8 cellular contexts compared by ENCODE assay signal in the genomic region with DNA sequence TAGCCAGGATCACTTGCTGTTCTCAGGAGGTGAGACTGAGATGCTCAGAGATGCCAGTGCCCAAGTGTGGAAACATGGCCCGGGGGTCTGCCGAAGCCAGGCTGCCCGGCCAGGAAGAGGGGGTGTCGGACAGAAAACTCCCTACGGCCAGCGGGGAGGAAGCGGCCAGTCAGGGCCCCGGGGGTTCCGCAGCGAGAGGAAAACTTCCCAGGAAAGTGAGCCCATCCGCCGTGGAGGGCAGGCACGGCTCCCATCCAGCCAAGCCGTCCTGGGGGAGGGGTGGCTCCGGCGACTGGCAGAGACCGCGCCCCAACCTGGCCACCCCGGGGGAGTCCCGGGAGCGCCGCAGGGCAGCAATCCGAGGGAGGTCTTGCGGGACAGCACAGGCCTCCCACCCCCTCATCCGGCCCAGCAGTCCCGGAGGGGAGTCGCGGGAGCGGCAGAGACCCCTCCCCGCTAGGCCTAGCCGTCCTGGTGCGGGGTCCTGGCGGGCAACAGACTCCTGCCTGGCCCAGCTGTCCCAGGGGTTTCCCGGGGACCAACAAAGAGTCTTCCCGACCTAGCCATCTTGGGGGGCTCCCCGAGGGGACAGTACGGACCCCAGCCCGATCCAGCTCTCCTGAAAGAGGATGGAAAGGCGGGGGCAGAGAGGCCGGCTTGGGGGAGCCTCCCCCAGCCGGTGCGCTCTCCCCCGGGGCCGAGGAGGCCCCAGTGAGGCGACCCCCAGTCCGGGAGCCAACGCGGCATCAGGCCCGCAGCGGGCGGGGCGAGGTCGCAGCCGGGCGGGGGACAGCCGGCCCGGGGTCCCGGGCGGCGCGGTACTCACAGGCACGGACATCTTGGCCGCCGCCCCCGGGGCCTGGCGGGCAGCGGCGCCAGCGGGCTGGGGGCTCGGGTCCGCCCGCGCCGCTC. TPM values are rescaled to one million over a fixed set of nuclear protein-coding genes. Genes with fewer than 3 reads are reported as not detected.
DNase-seq lines count a peak whose midpoint lies in the region; ATAC-seq, FAIRE-seq and TF ChIP-seq lines count a peak whose summit lies in the region.

No MANE protein-coding gene starts in this region.

- no peaks in the 10 kb centered on the region for H3K9me3 ChIP-seq in Panc1 (ENCODE audit: control insufficient read depth, insufficient read depth, low read depth, low read length)
- H3K9me3 ChIP-seq in pancreas, result no peaks in the 10 kb centered on the region

- H3K27me3 ChIP-seq in H7 (ENCODE audit: control insufficient read depth, insufficient read depth, low read length), result no peaks in the 10 kb centered on the region
- H3K27me3 ChIP-seq in Panc1 (ENCODE audit: control insufficient read depth, insufficient read depth, low read length), result no peaks in the 10 kb centered on the region
- no peaks in the 10 kb centered on the region for H3K27me3 ChIP-seq in pancreas

- no peak for FAIRE-seq in pancreas (lab: Jason Lieb, UNC)

- TF ChIP-seq CTCF in GM10248 (IDR thresholded peaks at IDR 0.05; ENCODE audit: control extremely low read depth, extremely low read depth, low read depth, missing control alignments), result no peak
- no peak for TF ChIP-seq CTCF in Panc1 (IDR thresholded peaks at IDR 0.05)
- no peak for TF ChIP-seq CTCF in fibroblast of pulmonary artery (IDR thresholded peaks at IDR 0.05; ENCODE audit: low read length, missing control alignments)
- TF ChIP-seq CTCF in pancreas (IDR thresholded peaks at IDR 0.05), result no peak

- H3K4me1 ChIP-seq in Panc1 (ENCODE audit: control insufficient read depth, insufficient read depth, low read length) (peaks cover 46% of the 10 kb centered on the region), pancreas (peaks cover 17 to 31% (median 30%) of the 10 kb centered on the region in 3 donors)

- DNase-seq in GM10248 (ENCODE audit: extremely low spot score) (peak; percentile 53), H7 (peak; percentile 85), Panc1 (ENCODE audit: low read depth, low spot score) (no peak), fibroblast of pulmonary artery (ENCODE audit: low read depth) (no peak), pancreas (peak; percentile 54 to 90 (median 72)), NCI-H187 treated with DMSO at 0.1 percent for 48 hours (lab: John Stamatoyannopoulos, UW) (no peak), NK-92 (lab: John Stamatoyannopoulos, UW; ENCODE audit: unreplicated experiment) (no peak), NCI-H2227 (lab: John Stamatoyannopoulos, UW; ENCODE audit: unreplicated experiment) (no peak)

- H3K4me3 ChIP-seq in H7 (ENCODE audit: insufficient read depth, low read depth, low read length) (peak overlapping the region; percentile 92), Panc1 (ENCODE audit: low read depth in 2 of 2, low read length in 2 of 2) (peak overlapping the region; percentile 60 to 67), fibroblast of pulmonary artery (replicated peaks; ENCODE audit: low read depth, low read length) (peak overlapping the region; percentile 93), pancreas (peak overlapping the region; percentile 75 to 97 (median 95))

- POLR2A ChIA-PET in GM10248 (lab: Yijun Ruan, JAX), result no interaction called here
- POLR2A ChIA-PET in Panc1 (lab: Charles Lee), result no interaction called here

- in situ Hi-C loops in Panc1 (cut with HindIII; ENCODE audit: low pct_unique_long_range_greater_than_20kb, low sequenced_read_pairs), result no loop called here

- H3K36me3 ChIP-seq in H7 (replicated peaks; ENCODE audit: control insufficient read depth, insufficient read depth, low read length) (peaks cover 2% of the 10 kb centered on the region), Panc1 (ENCODE audit: control insufficient read depth, insufficient read depth, low read length) (no peaks in the 10 kb centered on the region; the same call in 1 of the 2 replicates), pancreas (no peaks in the 10 kb centered on the region)

- no TSS peak for BruUV-seq in Panc1 (replicated peaks; lab: Mats Ljungman, UMichigan)

- peak overlapping the region; percentile 82 for H3K27ac ChIP-seq in Panc1 (ENCODE audit: low read length)
- H3K27ac ChIP-seq in pancreas, result peak overlapping the region; percentile 77 to 90 (median 82)

- CTCF ChIA-PET in GM10248 (lab: Yijun Ruan, JAX), result interaction anchor here (2.6 kb wide), 1 partner anchor 13 kb away, joined by 12 read pairs; no protein-coding TSS in a partner anchor
- CTCF ChIA-PET in Panc1 (lab: Charles Lee), result interaction anchor here (0.6 kb wide), 1 partner anchor 207 kb away, joined by 3 read pairs; no protein-coding TSS in a partner anchor

- ATAC-seq in Panc1 (peak; percentile 11), pancreas (peak; percentile 36 to 67 (median 60))

- WGBS in pancreas, 2 donors, result 1 to 2% methylated on average over 56 to 74 of the region's 74 CpGs

- intact Hi-C loops in Panc1 (cut with micrococcal nuclease; ENCODE audit: unreplicated experiment) (no loop called here), pancreas (cut with DNase I) (no loop called here)

RNA-seq across cellular contexts. Expression of a gene that starts 13.8 kb away (rescaled TPM):
- total RNA-seq in H7 (2014; rRNA removed; shearing (Covaris generic)), result 63.0 and 68.4 TPM in 2 replicates
- total RNA-seq in Panc1 (2021; ENCODE audit: unreplicated experiment) (120 TPM), pancreas (10 to 100 TPM; 30.1 to 56.9 (median 40.4) TPM)
- 112 TPM for polyA plus RNA-seq in Panc1 (2012; ENCODE audit: insufficient read length)
- polyA plus RNA-seq in pancreas, result 10 to 100 TPM; 60.1 to 66.7 TPM

RNA-seq across cellular contexts. Expression of a gene that starts 46.5 kb away (rescaled TPM):
- total RNA-seq in H7 (2014; rRNA removed; shearing (Covaris generic)), result not detected in 2 replicates
- total RNA-seq in Panc1 (2021; ENCODE audit: unreplicated experiment), result 2.7 TPM
- polyA plus RNA-seq in Panc1 (2012; ENCODE audit: insufficient read length), result not detected
- over 10,000 TPM; 14,339 to 37,242 (median 26,937) TPM for total RNA-seq in pancreas
- polyA plus RNA-seq in pancreas, result over 10,000 TPM; 23,150 to 29,718 TPM

RNA-seq across cellular contexts. Expression of a gene that starts 58.3 kb away (rescaled TPM):
- not detected in 2 replicates for total RNA-seq in H7 (2014; rRNA removed; shearing (Covaris generic))
- total RNA-seq in Panc1 (2021; ENCODE audit: unreplicated experiment) (5.0 TPM), pancreas (over 10,000 TPM; 36,685 to 57,899 (median 39,778) TPM)
- not detected for polyA plus RNA-seq in Panc1 (2012; ENCODE audit: insufficient read length)
- over 10,000 TPM; 20,002 to 30,463 TPM for polyA plus RNA-seq in pancreas

Comparison
In these comparisons a context has a peak if more than half of its experiments do, and no peak if none do; other contexts are left out.
1. DNase-seq: peak in GM10248 (single experiment), H7 (single experiment) and pancreas (6 of 6); none in Panc1 (single experiment), fibroblast of pulmonary artery (single experiment), NCI-H187 treated with DMSO at 0.1 percent for 48 hours (single experiment), NK-92 (single experiment) and NCI-H2227 (single experiment).
2. RNA of a gene that starts 46.5 kb away (total RNA-seq): 14,339 to 37,242 TPM in pancreas; 2.7 TPM in Panc1 (single experiment) and not detected in H7; every median in the first group is over 1,000 times any median in the second.
3. RNA of a gene that starts 58.3 kb away (total RNA-seq): 36,685 to 57,899 TPM in pancreas; 5.0 TPM in Panc1 (single experiment) and not detected in H7; every median in the first group is over 1,000 times any median in the second.
4. Peak in every context shown above with its lines, with median percentiles within 50 percentile points of each other: H3K4me3 ChIP-seq.